Comparison of ENCODE assay signal across 24 cellular contexts in genomic region chr17:75673487-75673886, GRCh38. TPM values are rescaled to one million over a fixed set of nuclear protein-coding genes. Genes with fewer than 3 reads are reported as not detected.
"Had no signal": no experiment of that assay in that cellular context is flagged by ENCODE, and none has a peak within 500 bp of the region (broad histone marks: within the 10 kb centered on the region; RNA-seq: fewer than 3 reads in every experiment).

No MANE protein-coding gene starts in this region.

- ATAC-seq: activated CD4-positive, alpha-beta T cell treated with anti-CD3 and anti-CD28 coated beads for 36 hours; mucosa of descending colon; naive thymus-derived CD4-positive, alpha-beta T cell; right lobe of liver had no signal

- H3K27ac Mint-ChIP-seq: activated CD4-positive, alpha-beta memory T cell treated with anti-CD3 and anti-CD28 coated beads, Interleukin-2, amount 10 ng/mL, durations not matched to agents 7 days and 5 days; activated CD4-positive, alpha-beta T cell treated with anti-CD3 and anti-CD28 coated beads for 36 hours; activated naive CD8-positive, alpha-beta T cell treated with anti-CD3 and anti-CD28 coated beads, Interleukin-2, amount 10 ng/mL, durations not matched to agents 7 days and 5 days; stimulated activated naive CD8-positive, alpha-beta T cell treated with anti-CD3 and anti-CD28 coated beads, Interleukin-15, Interleukin-2, amounts not matched to agents 100 ng/mL and 50 ng/mL, for 24 hours had no signal

- H3K27ac ChIP-seq: brain microvascular endothelial cell, esophagus squamous epithelium, left ventricle myocardium inferior, psoas muscle, right lobe of liver, suprapubic skin, upper lobe of left lung, VCaP had no signal

- H3K9me3 Mint-ChIP-seq: activated CD4-positive, alpha-beta memory T cell treated with anti-CD3 and anti-CD28 coated beads, Interleukin-2, amount 10 ng/mL, durations not matched to agents 7 days and 5 days; activated naive CD8-positive, alpha-beta T cell treated with anti-CD3 and anti-CD28 coated beads, Interleukin-2, amount 10 ng/mL, durations not matched to agents 7 days and 5 days; naive thymus-derived CD4-positive, alpha-beta T cell; stimulated activated naive CD8-positive, alpha-beta T cell treated with anti-CD3 and anti-CD28 coated beads, Interleukin-15, Interleukin-2, amounts not matched to agents 100 ng/mL and 50 ng/mL, for 24 hours had no signal

- H3K4me3 ChIP-seq: esophagus squamous epithelium, left ventricle myocardium inferior, mucosa of descending colon, psoas muscle, right lobe of liver, suprapubic skin, upper lobe of left lung had no signal

- DNase-seq: activated CD4-positive, alpha-beta memory T cell treated with anti-CD3 and anti-CD28 coated beads, Interleukin-2, amount 10 ng/mL, durations not matched to agents 7 days and 5 days; activated CD4-positive, alpha-beta T cell treated with anti-CD3 and anti-CD28 coated beads for 36 hours; activated CD8-positive, alpha-beta memory T cell treated with anti-CD3 and anti-CD28 coated beads, Interleukin-2, amount 50 U/mL, for 4 hours; activated gamma-delta T cell treated with Interleukin-2 at 50 U/mL for 16 hours; activated naive CD8-positive, alpha-beta T cell treated with anti-CD3 and anti-CD28 coated beads, Interleukin-2, amount 10 ng/mL, durations not matched to agents 7 days and 5 days; anterior cingulate cortex; brain microvascular endothelial cell; cortex of kidney; effector CD4-positive, alpha-beta T cell; esophagus squamous epithelium; hippocampal formation; left ventricle myocardium inferior; mucosa of descending colon; naive thymus-derived CD4-positive, alpha-beta T cell; psoas muscle; T1000; upper lobe of left lung had no signal

- H3K27me3 Mint-ChIP-seq: activated CD4-positive, alpha-beta memory T cell treated with anti-CD3 and anti-CD28 coated beads, Interleukin-2, amount 10 ng/mL, durations not matched to agents 7 days and 5 days; activated CD4-positive, alpha-beta T cell treated with anti-CD3 and anti-CD28 coated beads for 36 hours; activated naive CD8-positive, alpha-beta T cell treated with anti-CD3 and anti-CD28 coated beads, Interleukin-2, amount 10 ng/mL, durations not matched to agents 7 days and 5 days; naive thymus-derived CD4-positive, alpha-beta T cell; stimulated activated naive CD8-positive, alpha-beta T cell treated with anti-CD3 and anti-CD28 coated beads, Interleukin-15, Interleukin-2, amounts not matched to agents 100 ng/mL and 50 ng/mL, for 24 hours had no signal

- H3K9me3 ChIP-seq: esophagus squamous epithelium, left ventricle myocardium inferior, mucosa of descending colon, psoas muscle, right lobe of liver, suprapubic skin, upper lobe of left lung had no signal

- H3K27me3 ChIP-seq: brain microvascular endothelial cell, esophagus squamous epithelium, right lobe of liver, suprapubic skin, upper lobe of left lung had no signal

- H3K4me3 Mint-ChIP-seq: activated CD4-positive, alpha-beta memory T cell treated with anti-CD3 and anti-CD28 coated beads, Interleukin-2, amount 10 ng/mL, durations not matched to agents 7 days and 5 days; activated CD4-positive, alpha-beta T cell treated with anti-CD3 and anti-CD28 coated beads for 36 hours; activated naive CD8-positive, alpha-beta T cell treated with anti-CD3 and anti-CD28 coated beads, Interleukin-2, amount 10 ng/mL, durations not matched to agents 7 days and 5 days; naive thymus-derived CD4-positive, alpha-beta T cell; stimulated activated naive CD8-positive, alpha-beta T cell treated with anti-CD3 and anti-CD28 coated beads, Interleukin-15, Interleukin-2, amounts not matched to agents 100 ng/mL and 50 ng/mL, for 24 hours had no signal

RNA-seq across cellular contexts. Expression of gene SMIM5, which starts 40.3 kb away (rescaled TPM):
- total RNA-seq: activated CD4-positive, alpha-beta memory T cell treated with anti-CD3 and anti-CD28 coated beads, Interleukin-2, amount 10 ng/mL, durations not matched to agents 7 days and 5 days; endothelial cell of umbilical vein; glomerular endothelial cell; osteoblast had no signal
- polyA plus RNA-seq: endothelial cell of umbilical vein had no signal
